ENCODE assay signal across 22 cellular contexts in the genomic region with DNA sequence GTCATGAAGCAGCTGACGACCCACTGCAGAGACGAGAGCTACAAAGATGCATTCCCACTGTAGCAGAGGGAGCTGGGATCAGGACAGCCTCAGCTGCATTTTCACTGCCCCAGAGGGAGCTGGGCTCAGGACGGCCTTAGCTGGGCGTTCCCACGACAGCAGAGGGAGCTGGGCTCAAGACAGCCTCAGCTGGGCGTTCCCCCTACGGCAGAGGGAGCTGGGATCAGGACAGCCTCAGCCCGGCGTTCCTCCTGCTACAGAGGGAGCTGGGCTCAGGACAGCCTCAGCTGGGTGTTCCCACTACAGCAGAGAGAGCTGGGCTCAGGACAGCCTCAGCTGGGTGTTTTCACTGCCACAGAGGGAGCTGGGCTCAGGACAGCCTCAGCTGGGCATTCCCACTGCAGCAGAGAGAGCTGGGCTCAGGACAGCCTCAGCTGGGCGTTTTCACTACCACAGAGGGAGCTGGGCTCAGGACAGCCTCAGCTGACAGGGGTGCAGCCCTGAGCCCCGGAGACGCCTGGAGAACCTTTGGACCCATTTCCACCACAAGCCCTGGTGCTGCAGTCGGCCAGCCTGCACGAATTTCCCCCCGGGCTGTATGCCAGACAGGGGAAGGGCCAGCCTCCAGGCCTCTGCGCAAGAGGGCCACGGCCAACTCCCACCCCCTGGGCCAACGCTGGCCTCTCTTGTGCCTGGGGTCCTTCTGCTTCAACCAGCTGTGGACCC. TPM values are rescaled to one million over a fixed set of nuclear protein-coding genes. Genes with fewer than 3 reads are reported as not detected.
DNase-seq lines count a peak whose midpoint lies in the region; ATAC-seq and TF ChIP-seq lines count a peak whose summit lies in the region.
"Had no signal": no experiment of that assay in that cellular context is flagged by ENCODE, and none has a peak within 500 bp of the region (broad histone marks: within the 10 kb centered on the region; RNA-seq: fewer than 3 reads in every experiment).

No MANE protein-coding gene starts in this region.

- H3K4me2 ChIP-seq in BLaER1 treated with 17β-estradiol and CSF1 and Interleukin-3, amounts not matched to agents 10 nM and 100 nM = peak overlapping the region in 6 of 11 experiments; percentile 21 to 45 (median 38); a peak in 9 of 22 replicates
- H3K4me2 ChIP-seq: PC-9 had no signal

- H3K4me1 ChIP-seq in BLaER1 treated with 17β-estradiol and CSF1 and Interleukin-3, amounts not matched to agents 10 nM and 100 nM = peaks cover 0 to 40% (median 36%) of the 10 kb centered on the region in 10 experiments; a peak in 16 of 20 replicates
- no peaks in the 10 kb centered on the region for H3K4me1 ChIP-seq in endodermal cell (ENCODE audit: control insufficient read depth, insufficient read depth, low read length)

- DNase-seq in NCI-H526 treated with DMSO at 0.1 percent for 48 hours (lab: John Stamatoyannopoulos, UW) (peak; percentile 34), endodermal cell (peak; percentile 64), mesothelial cell of epicardium (ENCODE audit: low spot score in 2 of 2, unreplicated experiment in 2 of 2) (no peak), NCI-H2081 (lab: John Stamatoyannopoulos, UW) (no peak), NCI-H128 (lab: John Stamatoyannopoulos, UW; ENCODE audit: unreplicated experiment) (no peak)
- no peak for DNase-seq in activated CD4-positive, alpha-beta T cell treated with anti-CD3 and anti-CD28 coated beads, Interleukin-2, amount 50 U/mL, for 48 hours
- DNase-seq: activated CD4-positive, alpha-beta memory T cell treated with anti-CD3 and anti-CD28 coated beads for 36 hours; activated naive CD8-positive, alpha-beta T cell treated with anti-CD3 and anti-CD28 coated beads for 36 hours; activated T-cell treated with anti-CD3 and anti-CD28 coated beads, Interleukin-2, amount 50 U/mL, for 48 hours; COR-L47; effector CD8-positive, alpha-beta T cell; HFFc6; MM.1S; NCI-H1930; NCI-H524; PC-9; retina had no signal

- no peaks in the 10 kb centered on the region for H3K9me3 ChIP-seq in BLaER1 treated with 17β-estradiol and CSF1 and Interleukin-3, amounts not matched to agents 10 nM and 100 nM (replicated peaks in 1 of 11)
- H3K9me3 ChIP-seq in endodermal cell (ENCODE audit: control insufficient read depth, low read length) = no peaks in the 10 kb centered on the region
- H3K9me3 ChIP-seq: breast epithelium had no signal

- H3K36me3 ChIP-seq in BLaER1 treated with 17β-estradiol and CSF1 and Interleukin-3, amounts not matched to agents 10 nM and 100 nM = no peaks in the 10 kb centered on the region
- no peaks in the 10 kb centered on the region for H3K36me3 ChIP-seq in endodermal cell (ENCODE audit: control insufficient read depth, insufficient read depth, low read length)
- H3K36me3 ChIP-seq: breast epithelium had no signal

- ATAC-seq in GM18873 (IDR thresholded peaks at IDR 0.05; ENCODE audit: low FRiP score, unreplicated experiment) = no peak

- H3K36me3 Mint-ChIP-seq in endodermal cell (ENCODE audit: low read depth) = no peaks in the 10 kb centered on the region
- no peaks in the 10 kb centered on the region for H3K36me3 Mint-ChIP-seq in mesothelial cell of epicardium
- H3K36me3 Mint-ChIP-seq: activated CD4-positive, alpha-beta memory T cell treated with anti-CD3 and anti-CD28 coated beads for 36 hours; activated naive CD8-positive, alpha-beta T cell treated with anti-CD3 and anti-CD28 coated beads for 36 hours had no signal

- no peak overlapping the region for H3K4me3 ChIP-seq in BLaER1 treated with 17β-estradiol and CSF1 and Interleukin-3, amounts not matched to agents 10 nM and 100 nM
- no peak overlapping the region for H3K4me3 ChIP-seq in endodermal cell (ENCODE audit: low read length)
- H3K4me3 ChIP-seq: breast epithelium, lung, PC-9 had no signal

- H3K27me3 ChIP-seq in BLaER1 treated with 17β-estradiol and CSF1 and Interleukin-3, amounts not matched to agents 10 nM and 100 nM = peaks cover 0 to 12% (median 0%) of the 10 kb centered on the region in 11 experiments; a peak in 5 of 22 replicates
- no peaks in the 10 kb centered on the region for H3K27me3 ChIP-seq in endodermal cell (ENCODE audit: control insufficient read depth, insufficient read depth, low read length, poor library complexity, severe bottlenecking)

- peak overlapping the region in 3 of 11 experiments; percentile 8 to 56 (median 18); a peak in 3 of 22 replicates for H3K9ac ChIP-seq in BLaER1 treated with 17β-estradiol and CSF1 and Interleukin-3, amounts not matched to agents 10 nM and 100 nM
- no peak overlapping the region for H3K9ac ChIP-seq in endodermal cell (ENCODE audit: extremely low read depth, low read length, poor library complexity, severe bottlenecking)

- peaks cover 0 to 12% (median 0%) of the 10 kb centered on the region in 11 experiments; a peak in 2 of 22 replicates for H4K20me1 ChIP-seq in BLaER1 treated with 17β-estradiol and CSF1 and Interleukin-3, amounts not matched to agents 10 nM and 100 nM

- TF ChIP-seq CTCF in endodermal cell (conservative IDR thresholded peaks at IDR 0.05) = no peak
- TF ChIP-seq CTCF in mesothelial cell of epicardium (IDR thresholded peaks at IDR 0.05; ENCODE audit: unreplicated experiment) = no peak

- 87% methylated on average over 7 to 18 of the region's 18 CpGs for WGBS in endodermal cell (ENCODE audit: insufficient coverage in 1 of 2, insufficient read length in 1 of 2), 2 experiments

- H3K27ac Mint-ChIP-seq in endodermal cell (no peak overlapping the region), mesothelial cell of epicardium (peak overlapping the region; percentile 16)
- H3K27ac Mint-ChIP-seq: activated CD4-positive, alpha-beta memory T cell treated with anti-CD3 and anti-CD28 coated beads for 36 hours; activated naive CD8-positive, alpha-beta T cell treated with anti-CD3 and anti-CD28 coated beads for 36 hours; HFFc6 had no signal

- H3K27me3 Mint-ChIP-seq in endodermal cell (ENCODE audit: insufficient read depth) (no peaks in the 10 kb centered on the region), mesothelial cell of epicardium (ENCODE audit: low read depth) (no peaks in the 10 kb centered on the region)
- H3K27me3 Mint-ChIP-seq: activated naive CD8-positive, alpha-beta T cell treated with anti-CD3 and anti-CD28 coated beads for 36 hours had no signal

- H3K4me3 Mint-ChIP-seq in endodermal cell (no peak overlapping the region), mesothelial cell of epicardium (no peak overlapping the region)
- H3K4me3 Mint-ChIP-seq: activated CD4-positive, alpha-beta memory T cell treated with anti-CD3 and anti-CD28 coated beads for 36 hours; activated naive CD8-positive, alpha-beta T cell treated with anti-CD3 and anti-CD28 coated beads for 36 hours; HFFc6 had no signal

- H3K4me1 Mint-ChIP-seq in endodermal cell = peaks cover 6% of the 10 kb centered on the region
- H3K4me1 Mint-ChIP-seq in mesothelial cell of epicardium = peaks cover 51% of the 10 kb centered on the region
- H3K4me1 Mint-ChIP-seq: activated naive CD8-positive, alpha-beta T cell treated with anti-CD3 and anti-CD28 coated beads for 36 hours had no signal

- H3K9me3 Mint-ChIP-seq in endodermal cell = no peaks in the 10 kb centered on the region
- no peaks in the 10 kb centered on the region for H3K9me3 Mint-ChIP-seq in mesothelial cell of epicardium
- H3K9me3 Mint-ChIP-seq: activated CD4-positive, alpha-beta memory T cell treated with anti-CD3 and anti-CD28 coated beads for 36 hours; activated naive CD8-positive, alpha-beta T cell treated with anti-CD3 and anti-CD28 coated beads for 36 hours; HFFc6 had no signal

- H3K27ac ChIP-seq in BLaER1 treated with 17β-estradiol and CSF1 and Interleukin-3, amounts not matched to agents 10 nM and 100 nM = no peak overlapping the region
- H3K27ac ChIP-seq in endodermal cell (ENCODE audit: low read depth, low read length) = peak overlapping the region; percentile 2
- H3K27ac ChIP-seq: breast epithelium, PC-9 had no signal

RNA-seq across cellular contexts. Expression of a gene that starts 2.8 kb away (rescaled TPM):
- total RNA-seq in endodermal cell (not detected), mesothelial cell of epicardium (0.29 to 0.52 TPM (median 0.36 TPM) in 3 replicates)
- polyA plus RNA-seq in endodermal cell (2013, experiment 1 of 2) = not detected
- polyA plus RNA-seq in endodermal cell (2013, experiment 2 of 2) = not detected
- total RNA-seq: activated CD4-positive, alpha-beta memory T cell treated with anti-CD3 and anti-CD28 coated beads for 36 hours; activated naive CD8-positive, alpha-beta T cell treated with anti-CD3 and anti-CD28 coated beads for 36 hours; HFFc6; PC-9 had no signal

RNA-seq across cellular contexts. Expression of a gene that starts 27.8 kb away (rescaled TPM):
- total RNA-seq in endodermal cell (10 to 100 TPM in 1 of 2 donors, 1 to 10 TPM in 1; 8.2 to 15.7 TPM), mesothelial cell of epicardium (5.9 to 7.3 TPM (median 6.0 TPM) in 3 replicates)
- polyA plus RNA-seq in endodermal cell (2013, experiment 1 of 2) = 4.0 TPM
- 4.0 TPM for polyA plus RNA-seq in endodermal cell (2013, experiment 2 of 2)
- total RNA-seq: activated CD4-positive, alpha-beta memory T cell treated with anti-CD3 and anti-CD28 coated beads for 36 hours; activated naive CD8-positive, alpha-beta T cell treated with anti-CD3 and anti-CD28 coated beads for 36 hours; breast epithelium; HFFc6; PC-9; subcutaneous adipose tissue had no signal

Comparison
In these comparisons a context has a peak if more than half of its experiments do, and no peak if none do; other contexts are left out.
1. DNase-seq: peak in NCI-H526 treated with DMSO at 0.1 percent for 48 hours (single experiment) and endodermal cell (single experiment); none in mesothelial cell of epicardium (0 of 2), NCI-H2081 (0 of 2), NCI-H128 (single experiment) and activated CD4-positive, alpha-beta T cell treated with anti-CD3 and anti-CD28 coated beads, Interleukin-2, amount 50 U/mL, for 48 hours (0 of 2).